In the genomic region with DNA sequence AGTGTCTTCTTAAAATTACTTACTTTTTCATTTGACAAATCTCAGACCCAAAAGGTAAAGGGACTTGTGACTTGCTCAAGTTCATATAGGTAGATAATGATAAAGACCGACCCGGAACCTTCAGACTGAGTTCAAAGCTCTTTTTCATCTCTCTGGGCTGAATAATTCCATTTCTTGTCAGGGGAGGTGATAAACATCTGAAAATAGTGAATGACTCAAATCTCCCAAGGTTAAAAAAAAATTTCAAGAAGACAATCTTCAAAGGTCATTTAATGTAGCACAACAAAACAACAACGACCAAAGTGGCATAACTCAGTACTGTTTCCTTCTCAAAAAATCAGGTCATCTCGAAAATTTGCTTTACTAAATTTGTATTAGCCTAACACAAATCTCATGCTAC, we compare ENCODE assay signal across 19 cellular contexts. TPM values are rescaled to one million over a fixed set of nuclear protein-coding genes. Genes with fewer than 3 reads are reported as not detected.
DNase-seq lines count a peak whose midpoint lies in the region; ATAC-seq, FAIRE-seq and TF ChIP-seq lines count a peak whose summit lies in the region.
"Had no signal": no experiment of that assay in that cellular context is flagged by ENCODE, and none has a peak within 500 bp of the region (broad histone marks: within the 10 kb centered on the region; RNA-seq: fewer than 3 reads in every experiment).

No MANE protein-coding gene starts in this region.

- ATAC-seq in A549 (no peak), GM21723 (IDR thresholded peaks at IDR 0.05; ENCODE audit: unreplicated experiment) (no peak)
- ATAC-seq: body of pancreas, GM23338, Right ventricle myocardium inferior had no signal

- peak overlapping the region; percentile 27 to 56; a peak in 3 of 6 replicates for H3K27ac ChIP-seq in A549
- H3K27ac ChIP-seq in CD4-positive, alpha-beta memory T cell (ENCODE audit: low read depth, low read length): no peak overlapping the region
- H3K27ac ChIP-seq in substantia nigra (ENCODE audit: low read depth, low read length, poor library complexity, severe bottlenecking): no peak overlapping the region
- H3K27ac ChIP-seq: body of pancreas had no signal

- POLR2A ChIA-PET in A549 (lab: Yijun Ruan, JAX): no interaction called here
- POLR2A ChIA-PET in CD4-positive, alpha-beta memory T cell (lab: Charles Lee; ENCODE audit: partially characterized antibody): interaction anchor here (0.7 to 2.2 kb wide), 5 partner anchors 19 to 45 kb away, joined by 3 to 9 read pairs (median 4); no protein-coding TSS in a partner anchor
- POLR2A ChIA-PET in activated CD4-positive, alpha-beta memory T cell treated with anti-CD3 and anti-CD28 coated beads, Interleukin-2, amount 10 ng/mL, durations not matched to agents 7 days and 5 days (lab: Charles Lee): interaction anchor here (0.7 to 1.8 kb wide), 5 partner anchors 9 to 37 kb away, joined by 3 to 7 read pairs (median 3); no protein-coding TSS in a partner anchor

- H3K4me3 ChIP-seq in A549: no peak overlapping the region
- no peak overlapping the region for H3K4me3 ChIP-seq in CD4-positive, alpha-beta memory T cell (ENCODE audit: low read length in 2 of 2)
- H3K4me3 ChIP-seq: body of pancreas, GM23338 had no signal

- no peaks in the 10 kb centered on the region for H3K27me3 ChIP-seq in CD4-positive, alpha-beta memory T cell (ENCODE audit: insufficient read depth, low read length)
- H3K27me3 ChIP-seq: body of pancreas had no signal

- DNase-seq in A549 (ENCODE audit: low read depth in 1 of 2, low spot score in 1 of 2) (no peak), chondrocyte (ENCODE audit: low spot score) (no peak), substantia nigra (lab: John Stamatoyannopoulos, UW) (no peak), globus pallidus (ENCODE audit: low spot score) (no peak)
- DNase-seq in CD4-positive, alpha-beta memory T cell: peak in 4 of 5 donors; percentile 21 to 48 (median 26)
- DNase-seq in activated CD4-positive, alpha-beta memory T cell treated with anti-CD3 and anti-CD28 coated beads, Interleukin-2, amount 10 ng/mL, durations not matched to agents 7 days and 5 days: no peak
- DNase-seq in effector CD8-positive, alpha-beta T cell (lab: John Stamatoyannopoulos, UW): no peak
- DNase-seq: activated CD4-positive, CD25-positive, alpha-beta regulatory T cell treated with anti-CD3 and anti-CD28 coated beads, Interleukin-2, amount 50 U/mL, for 72 hours; AML-193; body of pancreas; erythroblast; IMR-90; naive B cell; NCI-H187; posterior cingulate gyrus had no signal

- H3K4me1 ChIP-seq in A549: peaks cover 36% of the 10 kb centered on the region
- H3K4me1 ChIP-seq in CD4-positive, alpha-beta memory T cell (ENCODE audit: insufficient read depth, low read length): peaks cover 22% of the 10 kb centered on the region

- H3K4me1 Mint-ChIP-seq in CD4-positive, alpha-beta memory T cell: peaks cover 25 to 46% (median 36%) of the 10 kb centered on the region in 4 donors
- peaks cover 18% of the 10 kb centered on the region for H3K4me1 Mint-ChIP-seq in activated CD4-positive, alpha-beta memory T cell treated with anti-CD3 and anti-CD28 coated beads, Interleukin-2, amount 10 ng/mL, durations not matched to agents 7 days and 5 days
- H3K4me1 Mint-ChIP-seq in chondrocyte (ENCODE audit: low read depth): peaks cover 36% of the 10 kb centered on the region

- no peaks in the 10 kb centered on the region for H3K27me3 Mint-ChIP-seq in CD4-positive, alpha-beta memory T cell
- no peaks in the 10 kb centered on the region for H3K27me3 Mint-ChIP-seq in activated CD4-positive, alpha-beta memory T cell treated with anti-CD3 and anti-CD28 coated beads, Interleukin-2, amount 10 ng/mL, durations not matched to agents 7 days and 5 days
- H3K27me3 Mint-ChIP-seq in chondrocyte (ENCODE audit: low read depth): no peaks in the 10 kb centered on the region
- H3K27me3 Mint-ChIP-seq: naive B cell, type B pancreatic cell had no signal

- peak overlapping the region; percentile 64 to 81 (median 77) for H3K27ac Mint-ChIP-seq in CD4-positive, alpha-beta memory T cell
- peak overlapping the region; percentile 37 for H3K27ac Mint-ChIP-seq in activated CD4-positive, alpha-beta memory T cell treated with anti-CD3 and anti-CD28 coated beads, Interleukin-2, amount 10 ng/mL, durations not matched to agents 7 days and 5 days
- H3K27ac Mint-ChIP-seq in chondrocyte (ENCODE audit: unreplicated experiment): peak overlapping the region; percentile 82
- H3K27ac Mint-ChIP-seq: GM23338, naive B cell, type B pancreatic cell had no signal

- TF ChIP-seq RAD21 in A549 (conservative IDR thresholded peaks at IDR 0.05 in 1 of 2, IDR thresholded peaks at IDR 0.05 in 1 of 2): no peak

- 58% methylated on average over 4 of the region's 4 CpGs for WGBS in A549 (ENCODE audit: missing lambda C conversion rate)

- intact Hi-C loops in CD4-positive, alpha-beta memory T cell (cut with micrococcal nuclease): loop anchor here (5.0 kb wide), 1 partner anchor 46 kb away; no protein-coding TSS in a partner anchor

- no peak for TF ChIP-seq EP300 in A549 (IDR thresholded peaks at IDR 0.05)

- H3K36me3 ChIP-seq in CD4-positive, alpha-beta memory T cell (ENCODE audit: insufficient read depth, low read length): no peaks in the 10 kb centered on the region

- no peak for FAIRE-seq in A549 (lab: Jason Lieb, UNC)

- H3K4me2 ChIP-seq in A549: peak overlapping the region; percentile 69; the same call in 2 of the 3 replicates
- H3K4me2 ChIP-seq: GM23338 had no signal

- no peak for TF ChIP-seq POLR2A in A549 (IDR thresholded peaks at IDR 0.05; ENCODE audit: low read length)

- no peaks in the 10 kb centered on the region for H3K9me3 ChIP-seq in A549
- no peaks in the 10 kb centered on the region for H3K9me3 ChIP-seq in CD4-positive, alpha-beta memory T cell (ENCODE audit: control insufficient read depth in 1 of 2, low read length in 2 of 2)
- H3K9me3 ChIP-seq: body of pancreas had no signal

- TF ChIP-seq CTCF in A549 (IDR thresholded peaks at IDR 0.05): no peak
- no peak for TF ChIP-seq CTCF in chondrocyte (IDR thresholded peaks at IDR 0.05)

- no peaks in the 10 kb centered on the region for H3K9me3 Mint-ChIP-seq in CD4-positive, alpha-beta memory T cell
- H3K9me3 Mint-ChIP-seq in activated CD4-positive, alpha-beta memory T cell treated with anti-CD3 and anti-CD28 coated beads, Interleukin-2, amount 10 ng/mL, durations not matched to agents 7 days and 5 days: no peaks in the 10 kb centered on the region
- H3K9me3 Mint-ChIP-seq in chondrocyte (ENCODE audit: low read depth): no peaks in the 10 kb centered on the region
- H3K9me3 Mint-ChIP-seq: GM23338, naive B cell, type B pancreatic cell had no signal

- H3K36me3 Mint-ChIP-seq in CD4-positive, alpha-beta memory T cell: peaks cover 0 to 6% of the 10 kb centered on the region in 2 donors
- H3K36me3 Mint-ChIP-seq in activated CD4-positive, alpha-beta memory T cell treated with anti-CD3 and anti-CD28 coated beads, Interleukin-2, amount 10 ng/mL, durations not matched to agents 7 days and 5 days (ENCODE audit: low read depth): peaks cover 9% of the 10 kb centered on the region
- H3K36me3 Mint-ChIP-seq in chondrocyte (ENCODE audit: low read depth): no peaks in the 10 kb centered on the region
- H3K36me3 Mint-ChIP-seq: naive B cell, type B pancreatic cell had no signal

- CTCF ChIA-PET in A549 (lab: Yijun Ruan, JAX): interaction anchor here (1.3 kb wide), 1 partner anchor 11 kb away, joined by 3 read pairs; no protein-coding TSS in a partner anchor
- CTCF ChIA-PET in CD4-positive, alpha-beta memory T cell (lab: Charles Lee; ENCODE audit: partially characterized antibody): interaction anchor here (0.8 to 1.0 kb wide), 2 partner anchors 36 to 56 kb away, joined by 3 read pairs; no protein-coding TSS in a partner anchor
- CTCF ChIA-PET in activated CD4-positive, alpha-beta memory T cell treated with anti-CD3 and anti-CD28 coated beads, Interleukin-2, amount 10 ng/mL, durations not matched to agents 7 days and 5 days (lab: Charles Lee): interaction anchor here (1.1 to 1.8 kb wide), 4 partner anchors 13 to 50 kb away, joined by 3 to 4 read pairs (median 3); no protein-coding TSS in a partner anchor

- H3K4me3 Mint-ChIP-seq in CD4-positive, alpha-beta memory T cell: peak overlapping the region in 6 of 8 donors; percentile 11 to 71 (median 60)
- no peak overlapping the region for H3K4me3 Mint-ChIP-seq in activated CD4-positive, alpha-beta memory T cell treated with anti-CD3 and anti-CD28 coated beads, Interleukin-2, amount 10 ng/mL, durations not matched to agents 7 days and 5 days
- H3K4me3 Mint-ChIP-seq in chondrocyte (ENCODE audit: unreplicated experiment): no peak overlapping the region
- H3K4me3 Mint-ChIP-seq: GM23338, naive B cell, type B pancreatic cell had no signal

TF ChIP-seq in A549, 52 proteins besides CTCF, POLR2A, EP300 and RAD21 (continues in another document):
- TF ChIP-seq GATA3 (IDR thresholded peaks at IDR 0.05; ENCODE audit: borderline replicate concordance): no peak
- TF ChIP-seq ZFP36 (IDR thresholded peaks at IDR 0.05; ENCODE audit: borderline replicate concordance, partially characterized antibody): no peak
- no peak for TF ChIP-seq EHF (CRISPR knock-in tag; IDR thresholded peaks at IDR 0.05)
- TF ChIP-seq PHF8 (IDR thresholded peaks at IDR 0.05; ENCODE audit: borderline replicate concordance, low read depth): no peak
- TF ChIP-seq HOXB5 (CRISPR knock-in tag; IDR thresholded peaks at IDR 0.05): no peak
- TF ChIP-seq JUNB (IDR thresholded peaks at IDR 0.05): no peak
- TF ChIP-seq SREBF2 (IDR thresholded peaks at IDR 0.05): no peak
- no peak for TF ChIP-seq RFX5 (IDR thresholded peaks at IDR 0.05)
- TF ChIP-seq FOSB (CRISPR knock-in tag; IDR thresholded peaks at IDR 0.05): no peak
- no peak for TF ChIP-seq MAFK (IDR thresholded peaks at IDR 0.05; ENCODE audit: partially characterized antibody)

RNA-seq across cellular contexts. Expression of a gene that starts 20.6 kb away (rescaled TPM):
- 18.3 and 26.2 TPM in 2 replicates for polyA plus RNA-seq in A549 (2011; rRNA removed)
- 4.7 and 6.1 TPM in 2 replicates for polyA plus RNA-seq in A549 (2012; cell fraction: cytosol; rRNA removed)
- 8.1 and 10.5 TPM in 2 replicates for polyA plus RNA-seq in A549 (2012; cell fraction: nucleus; rRNA removed)
- polyA plus RNA-seq in A549 (2017; fragmentation: RNase III; extraction: RNeasy Plus Mini Kit Qiagen cat#74134 plus additional on column Dnase treatment): 17.9 to 18.2 TPM (median 18.0 TPM) in 3 replicates
- polyA minus RNA-seq in A549 (2011; rRNA and poly(A)+ RNA removed): 31.8 and 33.3 TPM in 2 replicates
- total RNA-seq in CD4-positive, alpha-beta memory T cell: 10 to 100 TPM; 24.7 to 27.9 TPM
- 10 to 100 TPM; 11.6 to 39.3 TPM for polyA plus RNA-seq in CD4-positive, alpha-beta memory T cell
- 10 to 100 TPM; 19.4 to 21.8 TPM for total RNA-seq in activated CD4-positive, alpha-beta memory T cell treated with anti-CD3 and anti-CD28 coated beads, Interleukin-2, amount 10 ng/mL, durations not matched to agents 7 days and 5 days
- 55.5 to 67.7 TPM (median 58.0 TPM) in 3 replicates for total RNA-seq in chondrocyte

Comparison
In these comparisons a context has a peak if more than half of its experiments do, and no peak if none do; other contexts are left out.
1. DNase-seq: peak in CD4-positive, alpha-beta memory T cell (4 of 5); none in A549 (0 of 2), activated CD4-positive, alpha-beta memory T cell treated with anti-CD3 and anti-CD28 coated beads, Interleukin-2, amount 10 ng/mL, durations not matched to agents 7 days and 5 days (single experiment), chondrocyte (single experiment), substantia nigra (0 of 49), effector CD8-positive, alpha-beta T cell (single experiment) and globus pallidus (single experiment).
2. H3K27ac ChIP-seq: peak in A549 (2 of 2); none in CD4-positive, alpha-beta memory T cell (single experiment) and substantia nigra (single experiment).
3. H3K4me3 Mint-ChIP-seq: peak in CD4-positive, alpha-beta memory T cell (6 of 8); none in activated CD4-positive, alpha-beta memory T cell treated with anti-CD3 and anti-CD28 coated beads, Interleukin-2, amount 10 ng/mL, durations not matched to agents 7 days and 5 days (single experiment) and chondrocyte (single experiment).
4. Peak in every context shown above with its lines, with median percentiles within 50 percentile points of each other: H3K27ac Mint-ChIP-seq.